ENCODE assay signal across 8 cellular contexts in genomic region chr4:1721666-1722550, GRCh38. TPM values are rescaled to one million over a fixed set of nuclear protein-coding genes. Genes with fewer than 3 reads are reported as not detected.
A peak's percentile ranks its signal among the peaks of the same experiment; 100 is the strongest.
DNase-seq lines count a peak whose midpoint lies in the region; ATAC-seq and TF ChIP-seq lines count a peak whose summit lies in the region.

No MANE protein-coding gene starts in this region.

- in situ Hi-C loops in astrocyte of the spinal cord (cut with HindIII; ENCODE audit: low sequenced_read_pairs), result no loop called here

- H3K27ac ChIP-seq in mesodermal cell (ENCODE audit: low read depth, low read length, severe bottlenecking), result no peak overlapping the region

- H3K4me3 ChIP-seq in astrocyte of the spinal cord (ENCODE audit: low read depth, low read length) (peak overlapping the region; percentile 62), mesodermal cell (ENCODE audit: extremely low read depth, insufficient read depth, low read length, poor library complexity, severe bottlenecking) (peak overlapping the region; percentile 70)

- peaks cover 30% of the 10 kb centered on the region for H3K4me1 ChIP-seq in mesodermal cell (ENCODE audit: control insufficient read depth, insufficient read depth, low read length, poor library complexity, severe bottlenecking)

- WGBS in mesodermal cell (ENCODE audit: insufficient coverage in 2 of 2), 2 experiments, result 2% methylated on average over 38 to 58 of the region's 61 CpGs

- H3K36me3 ChIP-seq in mesodermal cell (ENCODE audit: control insufficient read depth, insufficient read depth, low read length), result peaks cover 57% of the 10 kb centered on the region

- POLR2A ChIA-PET in GM10248 (lab: Yijun Ruan, JAX), result interaction anchor here (0.8 to 1.3 kb wide), 4 partner anchors 10 to 28 kb away, joined by 3 to 6 read pairs (median 5); partner anchors contain the start of gene SLBP

- DNase-seq in GM10248 (ENCODE audit: extremely low spot score), result peak; percentile 18
- DNase-seq in astrocyte of the spinal cord (ENCODE audit: low read depth, low spot score), result no peak
- DNase-seq in NCI-H1436 treated with DMSO at 0.1 percent for 48 hours (lab: John Stamatoyannopoulos, UW), result no peak
- no peak for DNase-seq in glomerular visceral epithelial cell (ENCODE audit: extremely low spot score)

- H3K9me3 ChIP-seq in mesodermal cell (ENCODE audit: control insufficient read depth, low read length), result no peaks in the 10 kb centered on the region

- CTCF ChIA-PET in GM10248 (lab: Yijun Ruan, JAX), result interaction anchor here (0.8 to 18.5 kb wide), 7 partner anchors 9 to 187 kb away, joined by 3 to 374 read pairs (median 4); partner anchors contain the start of gene SLBP

- TF ChIP-seq CTCF in GM10248 (IDR thresholded peaks at IDR 0.05; ENCODE audit: control extremely low read depth, extremely low read depth, low read depth, missing control alignments) (no peak), astrocyte of the spinal cord (IDR thresholded peaks at IDR 0.05; ENCODE audit: low read depth, low read length) (no peak)

- ATAC-seq in HG03354 (IDR thresholded peaks at IDR 0.05; ENCODE audit: poor library complexity, severe bottlenecking, unreplicated experiment) (peak; percentile 8), HG03457 (IDR thresholded peaks at IDR 0.05; ENCODE audit: unreplicated experiment) (no peak), GM19452 (IDR thresholded peaks at IDR 0.05; ENCODE audit: unreplicated experiment) (no peak)

RNA-seq across cellular contexts. Expression of gene TACC3, which starts 0.6 kb away (rescaled TPM):
- polyA plus RNA-seq in mesodermal cell (2013, experiment 1 of 2), result 104 TPM
- 91.8 TPM for polyA plus RNA-seq in mesodermal cell (2013, experiment 2 of 2)

RNA-seq across cellular contexts. Expression of gene TMEM129, which starts 0.8 kb away (rescaled TPM):
- 36.1 TPM for polyA plus RNA-seq in mesodermal cell (2013, experiment 1 of 2)
- polyA plus RNA-seq in mesodermal cell (2013, experiment 2 of 2), result 27.0 TPM

RNA-seq across cellular contexts. Expression of gene SLBP, which starts 9.8 kb away (rescaled TPM):
- polyA plus RNA-seq in mesodermal cell (2013, experiment 1 of 2), result 67.9 TPM
- polyA plus RNA-seq in mesodermal cell (2013, experiment 2 of 2), result 67.2 TPM

RNA-seq across cellular contexts. Expression of gene FAM53A, which starts 37.8 kb away (rescaled TPM):
- 2.0 TPM for polyA plus RNA-seq in mesodermal cell (2013, experiment 1 of 2)
- 1.1 TPM for polyA plus RNA-seq in mesodermal cell (2013, experiment 2 of 2)
